ENCODE assay signal across 2 cellular contexts in the genomic region with DNA sequence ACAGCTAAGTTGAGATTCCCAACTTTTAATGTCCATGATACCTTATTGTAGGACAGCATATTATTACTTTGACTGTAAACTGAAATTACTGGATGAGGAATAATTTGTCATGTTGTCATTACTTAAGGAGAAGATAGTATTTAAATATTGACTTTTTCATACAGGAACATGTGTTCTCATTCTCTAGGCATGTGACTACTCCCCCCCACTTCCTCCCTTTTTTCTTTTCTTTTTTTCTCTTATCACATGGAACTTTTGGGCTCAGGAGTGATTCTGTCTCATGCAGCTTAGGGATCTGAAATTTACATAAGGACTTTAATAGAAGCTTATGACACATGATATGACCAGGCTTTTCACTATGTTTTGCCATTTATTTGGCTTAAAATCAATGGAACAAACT.
TF ChIP-seq lines count a peak whose summit lies in the region.

No MANE protein-coding gene starts in this region.

TF ChIP-seq in A549, 52 proteins besides CTCF, POLR2A, EP300 and RAD21 (continued from another document):
- no peak for TF ChIP-seq ZFP36 (IDR thresholded peaks at IDR 0.05; ENCODE audit: borderline replicate concordance, partially characterized antibody)
- TF ChIP-seq GATA3 (IDR thresholded peaks at IDR 0.05; ENCODE audit: borderline replicate concordance): no peak
- no peak for TF ChIP-seq ESRRA (IDR thresholded peaks at IDR 0.05; ENCODE audit: borderline replicate concordance, low read length)
- no peak for TF ChIP-seq ZC3H11A (IDR thresholded peaks at IDR 0.05)
- TF ChIP-seq CBX8 (IDR thresholded peaks at IDR 0.05): no peak
- TF ChIP-seq HOXB13 (CRISPR knock-in tag; IDR thresholded peaks at IDR 0.05; ENCODE audit: low read depth): no peak
- no peak for TF ChIP-seq KDM5A (IDR thresholded peaks at IDR 0.05)
- TF ChIP-seq, protein P1, sequence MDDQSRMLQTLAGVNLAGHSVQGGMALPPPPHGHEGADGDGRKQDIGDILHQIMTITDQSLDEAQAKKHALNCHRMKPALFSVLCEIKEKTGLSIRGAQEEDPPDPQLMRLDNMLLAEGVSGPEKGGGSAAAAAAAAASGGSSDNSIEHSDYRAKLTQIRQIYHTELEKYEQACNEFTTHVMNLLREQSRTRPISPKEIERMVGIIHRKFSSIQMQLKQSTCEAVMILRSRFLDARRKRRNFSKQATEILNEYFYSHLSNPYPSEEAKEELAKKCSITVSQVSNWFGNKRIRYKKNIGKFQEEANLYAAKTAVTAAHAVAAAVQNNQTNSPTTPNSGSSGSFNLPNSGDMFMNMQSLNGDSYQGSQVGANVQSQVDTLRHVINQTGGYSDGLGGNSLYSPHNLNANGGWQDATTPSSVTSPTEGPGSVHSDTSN (IDR thresholded peaks at IDR 0.05): no peak

TF ChIP-seq in IMR-90, 13 proteins besides CTCF, POLR2A, EP300 and RAD21 (continued from another document):
- TF ChIP-seq ELK1 (IDR thresholded peaks at IDR 0.05; ENCODE audit: borderline replicate concordance, low read depth, low read length): no peak
